9 cellular contexts compared by ENCODE assay signal in the genomic region with DNA sequence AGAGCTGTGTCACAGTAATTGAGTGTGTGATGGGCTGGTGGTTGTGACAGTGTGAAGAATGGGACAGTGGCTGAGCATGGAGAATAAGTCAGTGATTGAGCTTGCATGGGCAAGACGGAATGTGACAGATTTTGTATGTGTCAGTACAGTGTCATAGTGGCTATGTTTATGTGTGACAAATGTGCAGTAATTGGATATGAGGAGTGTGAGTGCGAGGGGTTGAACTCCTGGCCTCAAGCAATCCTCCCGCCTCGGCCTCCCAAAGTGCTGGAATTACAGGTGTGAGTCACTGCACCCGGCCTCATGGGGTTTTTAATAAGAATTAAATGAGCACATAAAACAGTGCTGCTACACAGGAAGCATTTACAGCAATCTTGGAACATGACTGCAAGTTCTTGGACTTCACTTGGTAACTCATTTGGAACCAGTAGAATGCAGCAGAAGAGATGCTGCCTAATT. TPM values are rescaled to one million over a fixed set of nuclear protein-coding genes. Genes with fewer than 3 reads are reported as not detected.
DNase-seq lines count a peak whose midpoint lies in the region; FAIRE-seq lines count a peak whose summit lies in the region.
"Had no signal": no experiment of that assay in that cellular context is flagged by ENCODE, and none has a peak within 500 bp of the region (broad histone marks: within the 10 kb centered on the region; RNA-seq: fewer than 3 reads in every experiment).

No MANE protein-coding gene starts in this region.

- H3K9me3 ChIP-seq in iPS-18a (ENCODE audit: control insufficient read depth, low read depth, low read length) (no peaks in the 10 kb centered on the region), stomach smooth muscle (ENCODE audit: control insufficient read depth in 2 of 2, low read length in 2 of 2) (no peaks in the 10 kb centered on the region)

- peaks cover 5% of the 10 kb centered on the region for H3K27me3 ChIP-seq in iPS-18a (ENCODE audit: control insufficient read depth, insufficient read depth, low read length)
- H3K27me3 ChIP-seq in stomach smooth muscle (ENCODE audit: control insufficient read depth in 1 of 2, insufficient read depth in 2 of 2, low read length in 2 of 2), result no peaks in the 10 kb centered on the region

- H3K27ac ChIP-seq in iPS-18a (ENCODE audit: low read length) (no peak overlapping the region), stomach smooth muscle (ENCODE audit: low read length) (no peak overlapping the region)

- peaks cover 16% of the 10 kb centered on the region for H3K36me3 Mint-ChIP-seq in activated CD4-positive, alpha-beta T cell treated with anti-CD3 and anti-CD28 coated beads, Interleukin-2, amount 10 ng/mL, durations not matched to agents 7 days and 5 days (ENCODE audit: low read depth)
- peaks cover 19% of the 10 kb centered on the region for H3K36me3 Mint-ChIP-seq in activated CD4-positive, alpha-beta memory T cell treated with anti-CD3 and anti-CD28 coated beads, Interleukin-2, amount 10 ng/mL, durations not matched to agents 7 days and 5 days (ENCODE audit: low read depth)

- H3K27me3 Mint-ChIP-seq in activated CD4-positive, alpha-beta T cell treated with anti-CD3 and anti-CD28 coated beads, Interleukin-2, amount 10 ng/mL, durations not matched to agents 7 days and 5 days, result peaks cover 5% of the 10 kb centered on the region
- H3K27me3 Mint-ChIP-seq in activated CD4-positive, alpha-beta memory T cell treated with anti-CD3 and anti-CD28 coated beads, Interleukin-2, amount 10 ng/mL, durations not matched to agents 7 days and 5 days, result peaks cover 6% of the 10 kb centered on the region

- DNase-seq in activated CD4-positive, alpha-beta T cell treated with anti-CD3 and anti-CD28 coated beads, Interleukin-2, amount 10 ng/mL, durations not matched to agents 7 days and 5 days, result no peak
- DNase-seq in activated CD4-positive, alpha-beta T cell treated with anti-CD3 and anti-CD28 coated beads for 4 hours, result no peak
- no peak for DNase-seq in activated CD4-positive, alpha-beta memory T cell treated with anti-CD3 and anti-CD28 coated beads, Interleukin-2, amount 10 ng/mL, durations not matched to agents 7 days and 5 days
- DNase-seq in GM19239 (ENCODE audit: insufficient read length, low spot score) (no peak), AG08396 (ENCODE audit: low spot score) (no peak), H4 (ENCODE audit: low spot score) (no peak)

- H3K9ac ChIP-seq in iPS-18a (ENCODE audit: low read length), result no peak overlapping the region
- H3K9ac ChIP-seq in stomach smooth muscle (ENCODE audit: low read length in 2 of 2), result peak overlapping the region in 1 of 2 donors; percentile 52

- no peak for FAIRE-seq in GM19239 (lab: Jason Lieb, UNC)
- FAIRE-seq: colon had no signal

- POLR2A ChIA-PET in activated CD4-positive, alpha-beta T cell treated with anti-CD3 and anti-CD28 coated beads, Interleukin-2, amount 10 ng/mL, durations not matched to agents 7 days and 5 days (lab: Charles Lee), result no interaction called here
- POLR2A ChIA-PET in activated CD4-positive, alpha-beta memory T cell treated with anti-CD3 and anti-CD28 coated beads, Interleukin-2, amount 10 ng/mL, durations not matched to agents 7 days and 5 days (lab: Charles Lee), result no interaction called here

- H3K36me3 ChIP-seq in iPS-18a (ENCODE audit: control insufficient read depth, low read depth, low read length), result peaks cover 3% of the 10 kb centered on the region
- no peaks in the 10 kb centered on the region for H3K36me3 ChIP-seq in stomach smooth muscle (ENCODE audit: control insufficient read depth in 2 of 2, insufficient read depth in 2 of 2, low read length in 2 of 2)

- H3K4me1 ChIP-seq in iPS-18a (ENCODE audit: control insufficient read depth, low read depth, low read length) (peaks cover 12% of the 10 kb centered on the region), stomach smooth muscle (ENCODE audit: control insufficient read depth, insufficient read depth, low read length) (peaks cover 12% of the 10 kb centered on the region)

- H3K4me3 ChIP-seq in iPS-18a (ENCODE audit: low read length) (peak overlapping the region; percentile 94), stomach smooth muscle (ENCODE audit: low read length in 2 of 2) (peak overlapping the region; percentile 76 to 78)

- no peaks in the 10 kb centered on the region for H3K9me3 Mint-ChIP-seq in activated CD4-positive, alpha-beta T cell treated with anti-CD3 and anti-CD28 coated beads, Interleukin-2, amount 10 ng/mL, durations not matched to agents 7 days and 5 days
- no peaks in the 10 kb centered on the region for H3K9me3 Mint-ChIP-seq in activated CD4-positive, alpha-beta memory T cell treated with anti-CD3 and anti-CD28 coated beads, Interleukin-2, amount 10 ng/mL, durations not matched to agents 7 days and 5 days

- H3K27ac Mint-ChIP-seq in activated CD4-positive, alpha-beta T cell treated with anti-CD3 and anti-CD28 coated beads, Interleukin-2, amount 10 ng/mL, durations not matched to agents 7 days and 5 days, result no peak overlapping the region
- H3K27ac Mint-ChIP-seq in activated CD4-positive, alpha-beta memory T cell treated with anti-CD3 and anti-CD28 coated beads, Interleukin-2, amount 10 ng/mL, durations not matched to agents 7 days and 5 days, result no peak overlapping the region

- CTCF ChIA-PET in activated CD4-positive, alpha-beta T cell treated with anti-CD3 and anti-CD28 coated beads, Interleukin-2, amount 10 ng/mL, durations not matched to agents 7 days and 5 days (lab: Charles Lee), result interaction anchor here (0.5 kb wide), 1 partner anchor 13 kb away, joined by 3 read pairs; no protein-coding TSS in a partner anchor
- CTCF ChIA-PET in activated CD4-positive, alpha-beta memory T cell treated with anti-CD3 and anti-CD28 coated beads, Interleukin-2, amount 10 ng/mL, durations not matched to agents 7 days and 5 days (lab: Charles Lee), result interaction anchor here (1.1 to 1.2 kb wide), 2 partner anchors 14 to 96 kb away, joined by 3 read pairs; no protein-coding TSS in a partner anchor

- H3K4me3 Mint-ChIP-seq in activated CD4-positive, alpha-beta T cell treated with anti-CD3 and anti-CD28 coated beads, Interleukin-2, amount 10 ng/mL, durations not matched to agents 7 days and 5 days, result peak overlapping the region; percentile 59
- peak overlapping the region; percentile 68 for H3K4me3 Mint-ChIP-seq in activated CD4-positive, alpha-beta memory T cell treated with anti-CD3 and anti-CD28 coated beads, Interleukin-2, amount 10 ng/mL, durations not matched to agents 7 days and 5 days

- peaks cover 50% of the 10 kb centered on the region for H3K4me1 Mint-ChIP-seq in activated CD4-positive, alpha-beta T cell treated with anti-CD3 and anti-CD28 coated beads, Interleukin-2, amount 10 ng/mL, durations not matched to agents 7 days and 5 days
- peaks cover 48% of the 10 kb centered on the region for H3K4me1 Mint-ChIP-seq in activated CD4-positive, alpha-beta memory T cell treated with anti-CD3 and anti-CD28 coated beads, Interleukin-2, amount 10 ng/mL, durations not matched to agents 7 days and 5 days

RNA-seq across cellular contexts. Expression of gene RRAS2, which starts 0.6 kb away (rescaled TPM):
- 10 to 100 TPM; 41.4 to 43.7 TPM for total RNA-seq in activated CD4-positive, alpha-beta T cell treated with anti-CD3 and anti-CD28 coated beads, Interleukin-2, amount 10 ng/mL, durations not matched to agents 7 days and 5 days
- total RNA-seq in activated CD4-positive, alpha-beta memory T cell treated with anti-CD3 and anti-CD28 coated beads, Interleukin-2, amount 10 ng/mL, durations not matched to agents 7 days and 5 days, result 10 to 100 TPM; 55.7 to 58.5 TPM
- 48.0 and 69.9 TPM in 2 replicates for total RNA-seq in H4 (2014; rRNA removed; shearing (Covaris generic))
